10 cellular contexts compared by ENCODE assay signal in the genomic region with DNA sequence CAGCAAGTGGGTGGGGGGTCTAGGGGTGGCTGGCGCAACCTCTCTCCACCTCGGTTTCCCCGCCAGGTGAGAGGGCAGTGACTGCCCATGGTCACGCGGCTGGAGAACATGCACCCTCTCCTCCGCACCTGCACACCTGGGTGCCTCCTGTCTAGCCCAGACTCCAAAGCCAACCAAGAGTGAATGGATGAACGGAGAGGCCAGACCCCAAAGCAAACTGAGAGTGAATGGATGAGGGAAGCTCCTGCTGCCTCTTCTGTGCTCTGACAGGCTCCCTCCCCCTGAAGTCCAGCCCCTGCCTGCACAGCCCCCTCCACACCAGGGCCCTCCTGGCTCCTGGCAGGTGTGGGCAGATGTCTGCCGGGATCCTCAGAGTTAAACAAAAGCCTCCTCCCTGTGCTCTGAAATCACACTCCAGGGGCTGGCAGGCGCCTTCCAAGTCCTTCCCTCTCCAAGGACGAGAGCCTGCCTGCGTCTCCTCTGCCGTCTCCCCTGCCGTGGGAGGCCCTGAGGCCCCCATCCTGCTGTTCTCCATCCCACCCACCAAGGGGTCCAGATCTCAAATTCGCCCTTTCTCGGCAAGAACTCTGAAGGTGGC. TPM values are rescaled to one million over a fixed set of nuclear protein-coding genes. Genes with fewer than 3 reads are reported as not detected.
A peak's percentile ranks its signal among the peaks of the same experiment; 100 is the strongest.
DNase-seq lines count a peak whose midpoint lies in the region; ATAC-seq and TF ChIP-seq lines count a peak whose summit lies in the region.
"Had no signal": no experiment of that assay in that cellular context is flagged by ENCODE, and none has a peak within 500 bp of the region (broad histone marks: within the 10 kb centered on the region; RNA-seq: fewer than 3 reads in every experiment).

No MANE protein-coding gene starts in this region.

- H2AK9ac ChIP-seq in IMR-90 (replicated peaks; ENCODE audit: low read depth, low read length, poor library complexity) = peak overlapping the region; percentile 82

- no peak overlapping the region; the same call in 1 of the 2 replicates for H3K18ac ChIP-seq in IMR-90 (ENCODE audit: low read depth, low read length)

- no peaks in the 10 kb centered on the region for H3K9me2 ChIP-seq in hepatocyte (replicated peaks; ENCODE audit: insufficient read depth)

- H3K27me3 ChIP-seq in IMR-90 (ENCODE audit: control insufficient read depth, insufficient read depth, low read length) (no peaks in the 10 kb centered on the region), hepatocyte (no peaks in the 10 kb centered on the region)

- TF ChIP-seq CTCF in IMR-90 (conservative IDR thresholded peaks at IDR 0.05; ENCODE audit: low read depth, low read length) = no peak
- TF ChIP-seq CTCF in hepatocyte (IDR thresholded peaks at IDR 0.05; ENCODE audit: poor library complexity) = no peak

- H2AK5ac ChIP-seq in IMR-90 (ENCODE audit: low read depth, low read length) = peak overlapping the region; percentile 83

- no peak overlapping the region for H3K56ac ChIP-seq in IMR-90 (ENCODE audit: extremely low read depth, insufficient read depth, low read length)

- peak overlapping the region; percentile 72 for H2BK5ac ChIP-seq in IMR-90 (ENCODE audit: low read depth, low read length, poor library complexity, severe bottlenecking)

- TF ChIP-seq POLR2A in IMR-90 (IDR thresholded peaks at IDR 0.05; ENCODE audit: low read depth, low read length) = no peak

- H4K5ac ChIP-seq in IMR-90 (ENCODE audit: low read depth, low read length) = peak overlapping the region; percentile 44; the same call in 1 of the 2 replicates

- peak overlapping the region; percentile 94 for H3K4ac ChIP-seq in IMR-90 (ENCODE audit: low read depth, low read length)

- peaks cover 6 to 68% of the 10 kb centered on the region in 2 experiments; a peak in 3 of 4 replicates for H3K79me1 ChIP-seq in IMR-90 (ENCODE audit: low read depth in 1 of 2, low read length in 2 of 2)

- peak overlapping the region; percentile 58 for H3K27ac Mint-ChIP-seq in activated CD4-positive, alpha-beta memory T cell treated with anti-CD3 and anti-CD28 coated beads for 36 hours
- H3K27ac Mint-ChIP-seq in stimulated activated memory B cell treated with anti-CD40 and anti-IgM and Interleukin-4, amounts not matched to agents 10 μg/mL and 1 μg/mL and 100 μg/mL, for 72 hours = no peak overlapping the region

- H3K36me3 ChIP-seq in IMR-90 (ENCODE audit: control insufficient read depth, insufficient read depth, low read length) (peaks cover 7% of the 10 kb centered on the region), hepatocyte (replicated peaks; ENCODE audit: insufficient read depth, low read depth) (no peaks in the 10 kb centered on the region)

- H3K4me3 Mint-ChIP-seq in activated CD4-positive, alpha-beta memory T cell treated with anti-CD3 and anti-CD28 coated beads for 36 hours = no peak overlapping the region
- peak overlapping the region; percentile 99 for H3K4me3 Mint-ChIP-seq in stimulated activated memory B cell treated with anti-CD40 and anti-IgM and Interleukin-4, amounts not matched to agents 10 μg/mL and 1 μg/mL and 100 μg/mL, for 72 hours

- peak overlapping the region; percentile 92 for H4K91ac ChIP-seq in IMR-90 (ENCODE audit: insufficient read depth, low read depth, low read length)

- H3K9me1 ChIP-seq in IMR-90 (ENCODE audit: insufficient read depth, low read length) = peaks cover 20% of the 10 kb centered on the region

- H3K9me3 ChIP-seq in IMR-90 (ENCODE audit: control insufficient read depth, insufficient read depth, low read length) = peaks cover 2% of the 10 kb centered on the region; the same call in 1 of the 2 replicates
- H3K9me3 ChIP-seq in hepatocyte (ENCODE audit: low read depth) = no peaks in the 10 kb centered on the region
- H3K9me3 ChIP-seq: mucosa of descending colon had no signal

- H3K9me3 Mint-ChIP-seq in activated CD4-positive, alpha-beta memory T cell treated with anti-CD3 and anti-CD28 coated beads for 36 hours = no peaks in the 10 kb centered on the region
- no peaks in the 10 kb centered on the region for H3K9me3 Mint-ChIP-seq in stimulated activated memory B cell treated with anti-CD40 and anti-IgM and Interleukin-4, amounts not matched to agents 10 μg/mL and 1 μg/mL and 100 μg/mL, for 72 hours

- H2BK20ac ChIP-seq in IMR-90 (ENCODE audit: low read depth, low read length) = no peak overlapping the region

- TF ChIP-seq RAD21 in IMR-90 (IDR thresholded peaks at IDR 0.05; ENCODE audit: low read length) = no peak

- peak overlapping the region; percentile 92 for H3K4me3 ChIP-seq in IMR-90 (ENCODE audit: insufficient read depth, low read depth, low read length)
- H3K4me3 ChIP-seq in hepatocyte = no peak overlapping the region
- H3K4me3 ChIP-seq: mucosa of descending colon had no signal

- peak overlapping the region; percentile 60 for H2BK120ac ChIP-seq in IMR-90 (ENCODE audit: low read depth, low read length)

- in situ Hi-C loops in IMR-90 (cut with MboI; ENCODE audit: low sequenced_read_pairs) = no loop called here

- H3K79me2 ChIP-seq in hepatocyte = peaks cover 70% of the 10 kb centered on the region

- DNase-seq in IMR-90 (no peak), hepatocyte (ENCODE audit: low spot score) (no peak), NCI-H2081 treated with DMSO at 0.1 percent for 48 hours (lab: John Stamatoyannopoulos, UW) (no peak)
- no peak for DNase-seq in activated CD4-positive, alpha-beta memory T cell treated with anti-CD3 and anti-CD28 coated beads for 36 hours
- DNase-seq: NCI-H1092 had no signal

- no TSS peak for BruUV-seq in IMR-90 (replicated peaks; lab: Mats Ljungman, UMichigan)

- intact Hi-C loops in IMR-90 (cut with micrococcal nuclease) = loop anchor here (5.0 kb wide), 1 partner anchor 40 kb away; no protein-coding TSS in a partner anchor
- intact Hi-C loops in activated CD4-positive, alpha-beta memory T cell treated with anti-CD3 and anti-CD28 coated beads for 36 hours (cut with micrococcal nuclease) = no loop called here

- H3K14ac ChIP-seq in IMR-90 (replicated peaks; ENCODE audit: low read depth, low read length) = peak overlapping the region; percentile 81

- H4K20me1 ChIP-seq in IMR-90 (ENCODE audit: insufficient read depth, low read length) = peaks cover 53% of the 10 kb centered on the region
- H4K20me1 ChIP-seq in hepatocyte (ENCODE audit: insufficient read depth, poor library complexity, severe bottlenecking) = peaks cover 5% of the 10 kb centered on the region

- H3K4me1 ChIP-seq in IMR-90 (ENCODE audit: control insufficient read depth, insufficient read depth, low read length) = peaks cover 37% of the 10 kb centered on the region
- peaks cover 19% of the 10 kb centered on the region for H3K4me1 ChIP-seq in hepatocyte (ENCODE audit: insufficient read depth)

- H3K4me2 ChIP-seq in IMR-90 (ENCODE audit: low read depth, low read length) (peak overlapping the region; percentile 90), hepatocyte (peak overlapping the region; percentile 99)

- CTCF ChIA-PET in IMR-90 (lab: Yijun Ruan, JAX) = no interaction called here
- CTCF ChIA-PET in activated CD4-positive, alpha-beta memory T cell treated with anti-CD3 and anti-CD28 coated beads for 36 hours (lab: Charles Lee) = interaction anchor here (1.0 kb wide), 1 partner anchor 58 kb away, joined by 3 read pairs; no protein-coding TSS in a partner anchor

- H3K36me3 Mint-ChIP-seq in activated CD4-positive, alpha-beta memory T cell treated with anti-CD3 and anti-CD28 coated beads for 36 hours = peaks cover 10% of the 10 kb centered on the region
- peaks cover 22% of the 10 kb centered on the region for H3K36me3 Mint-ChIP-seq in stimulated activated memory B cell treated with anti-CD40 and anti-IgM and Interleukin-4, amounts not matched to agents 10 μg/mL and 1 μg/mL and 100 μg/mL, for 72 hours

- H2AFZ ChIP-seq in IMR-90 (replicated peaks; ENCODE audit: low read length, poor library complexity) = peak overlapping the region; percentile 66
- H2AFZ ChIP-seq in hepatocyte = no peak overlapping the region

- H3K27me3 Mint-ChIP-seq in activated CD4-positive, alpha-beta memory T cell treated with anti-CD3 and anti-CD28 coated beads for 36 hours = no peaks in the 10 kb centered on the region
- no peaks in the 10 kb centered on the region for H3K27me3 Mint-ChIP-seq in stimulated activated memory B cell treated with anti-CD40 and anti-IgM and Interleukin-4, amounts not matched to agents 10 μg/mL and 1 μg/mL and 100 μg/mL, for 72 hours

- peak overlapping the region; percentile 99 for H3K9ac ChIP-seq in IMR-90 (ENCODE audit: low read depth, low read length)

- peak overlapping the region; percentile 76 for H3K23ac ChIP-seq in IMR-90 (ENCODE audit: low read depth, low read length)

- H3K27ac ChIP-seq in IMR-90 (ENCODE audit: insufficient read depth, low read length) (peak overlapping the region; percentile 99), hepatocyte (peak overlapping the region; percentile 91)

- dilution Hi-C loops in IMR-90 (cut with HindIII; ENCODE audit: low sequenced_read_pairs, unreplicated experiment) = no loop called here

- H3K4me1 Mint-ChIP-seq in activated CD4-positive, alpha-beta memory T cell treated with anti-CD3 and anti-CD28 coated beads for 36 hours (ENCODE audit: low read depth) = peaks cover 35% of the 10 kb centered on the region
- H3K4me1 Mint-ChIP-seq in stimulated activated memory B cell treated with anti-CD40 and anti-IgM and Interleukin-4, amounts not matched to agents 10 μg/mL and 1 μg/mL and 100 μg/mL, for 72 hours = peaks cover 64% of the 10 kb centered on the region

- POLR2A ChIA-PET in IMR-90 (lab: Charles Lee; ENCODE audit: unreplicated experiment) = no interaction called here
- POLR2A ChIA-PET in activated CD4-positive, alpha-beta memory T cell treated with anti-CD3 and anti-CD28 coated beads for 36 hours (lab: Charles Lee) = no interaction called here

- H2BK15ac ChIP-seq in IMR-90 (ENCODE audit: low read depth, low read length) = no peak overlapping the region

- ATAC-seq in IMR-90 (ENCODE audit: low read depth) = no peak
- no peak for ATAC-seq in stimulated activated memory B cell treated with anti-CD40 and anti-IgM and Interleukin-4, amounts not matched to agents 10 μg/mL and 1 μg/mL and 100 μg/mL, for 72 hours
- ATAC-seq in HG03196 (IDR thresholded peaks at IDR 0.05; ENCODE audit: unreplicated experiment) = no peak
- ATAC-seq in HG02973 (IDR thresholded peaks at IDR 0.05; ENCODE audit: unreplicated experiment) = no peak
- no peak for ATAC-seq in HG03139 (IDR thresholded peaks at IDR 0.05; ENCODE audit: unreplicated experiment)

- WGBS in IMR-90 (ENCODE audit: extremely low coverage in 2 of 2, insufficient read length in 1 of 2), 2 experiments = 31% methylated on average over 8 of the region's 15 CpGs; no CpG with 5 or more reads in 1 of the 2 experiments
- 51% methylated on average over 11 of the region's 15 CpGs for WGBS in hepatocyte (ENCODE audit: low lambda C conversion rate, missing lambda C conversion rate)

- H4K8ac ChIP-seq in IMR-90 (ENCODE audit: low read depth in 2 of 2, low read length in 2 of 2) = peak overlapping the region; percentile 68 to 92; a peak in 3 of 4 replicates

RNA-seq across cellular contexts. Expression of gene SBNO2, which starts 2.2 kb away (rescaled TPM):
- total RNA-seq in IMR-90 (2012; rRNA removed) (13.4 and 13.6 TPM in 2 replicates), hepatocyte (15.2 and 15.6 TPM in 2 replicates)
- polyA plus RNA-seq in IMR-90 (2012; rRNA removed) (40.4 and 40.5 TPM in 2 replicates), hepatocyte (12.7 and 16.2 TPM in 2 replicates)
- 16.4 and 33.2 TPM in 2 replicates for polyA plus RNA-seq in IMR-90 (2012; cell fraction: cytosol; rRNA removed)
- polyA plus RNA-seq in IMR-90 (2012; cell fraction: nucleus; rRNA removed; ENCODE audit: low replicate concordance) = 123 and 292 TPM in 2 replicates
- total RNA-seq in activated CD4-positive, alpha-beta memory T cell treated with anti-CD3 and anti-CD28 coated beads for 36 hours = 100 to 1,000 TPM in 1 of 2 experiments, 10 to 100 TPM in 1; 96.9 to 110 TPM

RNA-seq across cellular contexts. Expression of gene STK11, which starts 33.7 kb away (rescaled TPM):
- total RNA-seq in IMR-90 (2012; rRNA removed) (39.3 and 45.0 TPM in 2 replicates), hepatocyte (48.9 and 53.3 TPM in 2 replicates)
- polyA plus RNA-seq in IMR-90 (2012; rRNA removed) (40.9 and 42.8 TPM in 2 replicates), hepatocyte (73.8 and 76.6 TPM in 2 replicates)
- 35.6 and 50.4 TPM in 2 replicates for polyA plus RNA-seq in IMR-90 (2012; cell fraction: cytosol; rRNA removed)
- 146 and 257 TPM in 2 replicates for polyA plus RNA-seq in IMR-90 (2012; cell fraction: nucleus; rRNA removed; ENCODE audit: low replicate concordance)
- total RNA-seq in activated CD4-positive, alpha-beta memory T cell treated with anti-CD3 and anti-CD28 coated beads for 36 hours = 10 to 100 TPM; 66.4 to 74.3 TPM
